In genomic region chr5:78690593-78690972, GRCh38 we compare ENCODE assay signal across 12 cellular contexts.
"Had no signal": no experiment of that assay in that cellular context is flagged by ENCODE, and none has a peak within 500 bp of the region (broad histone marks: within the 10 kb centered on the region; RNA-seq: fewer than 3 reads in every experiment).

No MANE protein-coding gene starts in this region.

- FAIRE-seq: small intestine had no signal

- H3K36me3 ChIP-seq: left ventricle myocardium inferior had no signal

- DNase-seq: activated CD4-positive, alpha-beta T cell treated with anti-CD3 and anti-CD28 coated beads, Interleukin-2, amount 50 U/mL, for 1 hour; activated CD4-positive, CD25-positive, alpha-beta regulatory T cell; activated effector memory CD4-positive, alpha-beta T cell treated with anti-CD3 and anti-CD28 coated beads, Interleukin-2, amount 50 U/mL, for 16 hours; activated T-cell treated with anti-CD3 and anti-CD28 coated beads, Interleukin-2, amount 50 U/mL, for 1 hour; anterior cingulate cortex; foreskin melanocyte; head of caudate nucleus; islet precursor cell; left ventricle myocardium inferior had no signal

- H3K4me3 ChIP-seq: left ventricle myocardium inferior had no signal

- H3K27ac Mint-ChIP-seq: activated naive CD8-positive, alpha-beta T cell; T-helper 1 cell treated with Interleukin-12 subunit alpha and Interleukin-12 subunit beta and Interleukin-4 antibody, amounts not matched to agents 30 μg/mL and 1 μg/mL, for 36 hours had no signal

- H3K4me3 Mint-ChIP-seq: activated naive CD8-positive, alpha-beta T cell; T-helper 1 cell treated with Interleukin-12 subunit alpha and Interleukin-12 subunit beta and Interleukin-4 antibody, amounts not matched to agents 30 μg/mL and 1 μg/mL, for 36 hours had no signal

- H3K4me1 ChIP-seq: left ventricle myocardium inferior had no signal

- H3K9me3 Mint-ChIP-seq: T-helper 1 cell treated with Interleukin-12 subunit alpha and Interleukin-12 subunit beta and Interleukin-4 antibody, amounts not matched to agents 30 μg/mL and 1 μg/mL, for 36 hours had no signal

- H3K36me3 Mint-ChIP-seq: activated naive CD8-positive, alpha-beta T cell had no signal

- H3K27ac ChIP-seq: left ventricle myocardium inferior had no signal
